In genomic region chr17:21039839-21040575, GRCh38 we compare ENCODE assay signal across 8 cellular contexts. TPM values are rescaled to one million over a fixed set of nuclear protein-coding genes. Genes with fewer than 3 reads are reported as not detected.
A peak's percentile ranks its signal among the peaks of the same experiment; 100 is the strongest.
DNase-seq lines count a peak whose midpoint lies in the region; ATAC-seq, FAIRE-seq and TF ChIP-seq lines count a peak whose summit lies in the region.

No MANE protein-coding gene starts in this region.

- H3K4me1 ChIP-seq in CD8-positive, alpha-beta memory T cell (ENCODE audit: insufficient read depth, low read length), result peaks cover 54% of the 10 kb centered on the region
- H3K4me1 ChIP-seq in lung (ENCODE audit: control insufficient read depth in 2 of 2, insufficient read depth in 2 of 2, low read length in 2 of 2) (peaks cover 4 to 20% of the 10 kb centered on the region in 2 donors), suprapubic skin (peaks cover 64% of the 10 kb centered on the region)

- H3K27ac ChIP-seq in CD8-positive, alpha-beta memory T cell (ENCODE audit: low read depth, low read length), result no peak overlapping the region
- H3K27ac ChIP-seq in lung (ENCODE audit: low read depth in 1 of 2, low read length in 1 of 2) (peak overlapping the region; percentile 1 to 61), suprapubic skin (peak overlapping the region; percentile 100)

- H3K27ac Mint-ChIP-seq in CD8-positive, alpha-beta memory T cell, result peak overlapping the region; percentile 64 to 96 (median 90)
- peak overlapping the region; percentile 33 to 99 (median 80) for H3K27ac Mint-ChIP-seq in brain

- CTCF ChIA-PET in CD8-positive, alpha-beta memory T cell (lab: Charles Lee), result interaction anchor here (1.6 kb wide), 1 partner anchor 61 kb away, joined by 4 read pairs; no protein-coding TSS in a partner anchor

- TF ChIP-seq CTCF in brain (conservative IDR thresholded peaks at IDR 0.05), result peak; percentile 27 to 61
- no peak for TF ChIP-seq CTCF in lung (IDR thresholded peaks at IDR 0.05; ENCODE audit: control extremely low read depth, extremely low read depth)
- TF ChIP-seq CTCF in suprapubic skin (IDR thresholded peaks at IDR 0.05), result peak in 1 of 2 donors; percentile 12

- H3K36me3 ChIP-seq in CD8-positive, alpha-beta memory T cell (ENCODE audit: insufficient read depth, low read length), result no peaks in the 10 kb centered on the region
- no peaks in the 10 kb centered on the region for H3K36me3 ChIP-seq in lung (ENCODE audit: control insufficient read depth in 2 of 2, insufficient read depth in 2 of 2, low read length in 2 of 2)
- no peaks in the 10 kb centered on the region for H3K36me3 ChIP-seq in suprapubic skin

- peaks cover 0 to 1% of the 10 kb centered on the region in 2 donors for H3K27me3 Mint-ChIP-seq in CD8-positive, alpha-beta memory T cell
- peaks cover 16% of the 10 kb centered on the region for H3K27me3 Mint-ChIP-seq in brain

- H3K4me3 ChIP-seq in CD8-positive, alpha-beta memory T cell (ENCODE audit: low read length), result no peak overlapping the region
- H3K4me3 ChIP-seq in lung, result no peak overlapping the region
- H3K4me3 ChIP-seq in suprapubic skin, result peak overlapping the region; percentile 100

- H3K36me3 Mint-ChIP-seq in CD8-positive, alpha-beta memory T cell, result peaks cover 0 to 27% (median 8%) of the 10 kb centered on the region in 3 donors
- peaks cover 49% of the 10 kb centered on the region for H3K36me3 Mint-ChIP-seq in brain

- peak; percentile 42 for FAIRE-seq in HTR-8/SVneo (lab: Jason Lieb, UNC)

- no peaks in the 10 kb centered on the region for H3K9me3 ChIP-seq in CD8-positive, alpha-beta memory T cell (ENCODE audit: low read length)
- H3K9me3 ChIP-seq in lung (ENCODE audit: control insufficient read depth in 2 of 2, insufficient read depth in 1 of 2, low read length in 1 of 2) (no peaks in the 10 kb centered on the region), suprapubic skin (no peaks in the 10 kb centered on the region)

- peak in 3 of 5 donors; percentile 9 to 44 (median 20) for DNase-seq in CD8-positive, alpha-beta memory T cell
- DNase-seq in HTR-8/SVneo (ENCODE audit: insufficient read length, low spot score) (peak; percentile 74), SHP77 (lab: John Stamatoyannopoulos, UW) (peak; percentile 64 to 70), lung (ENCODE audit: low spot score) (no peak), suprapubic skin (ENCODE audit: low spot score in 2 of 2) (no peak), islet precursor cell (no peak)

- no peaks in the 10 kb centered on the region for H3K27me3 ChIP-seq in CD8-positive, alpha-beta memory T cell (ENCODE audit: insufficient read depth, low read length, poor library complexity, severe bottlenecking)
- H3K27me3 ChIP-seq in lung (ENCODE audit: control insufficient read depth, insufficient read depth), result no peaks in the 10 kb centered on the region
- no peaks in the 10 kb centered on the region for H3K27me3 ChIP-seq in suprapubic skin

- TF ChIP-seq POLR2A in suprapubic skin (IDR thresholded peaks at IDR 0.05), result no peak

- peaks cover 55 to 69% (median 66%) of the 10 kb centered on the region in 3 donors for H3K4me1 Mint-ChIP-seq in CD8-positive, alpha-beta memory T cell
- peaks cover 70% of the 10 kb centered on the region for H3K4me1 Mint-ChIP-seq in brain

- peak overlapping the region; percentile 83 to 97 (median 91) for H3K4me3 Mint-ChIP-seq in CD8-positive, alpha-beta memory T cell
- H3K4me3 Mint-ChIP-seq in brain, result peak overlapping the region; percentile 98 to 100 (median 99)

- no peaks in the 10 kb centered on the region for H3K9me3 Mint-ChIP-seq in CD8-positive, alpha-beta memory T cell
- H3K9me3 Mint-ChIP-seq in brain, result no peaks in the 10 kb centered on the region

- no peak for ATAC-seq in lung (ENCODE audit: insufficient read depth, low FRiP score)
- ATAC-seq in HG03196 (IDR thresholded peaks at IDR 0.05; ENCODE audit: unreplicated experiment), result no peak

- no peak for TF ChIP-seq EP300 in suprapubic skin (IDR thresholded peaks at IDR 0.05)

- 29 to 46% methylated on average over 6 of the region's 6 CpGs for WGBS in lung, 2 donors
- 20% methylated on average over 6 of the region's 6 CpGs for WGBS in suprapubic skin

- POLR2A ChIA-PET in CD8-positive, alpha-beta memory T cell (lab: Charles Lee), result no interaction called here

RNA-seq across cellular contexts. Expression of gene USP22, which starts 2.8 kb away (rescaled TPM):
- 100 to 1,000 TPM; 146 to 154 TPM for total RNA-seq in CD8-positive, alpha-beta memory T cell
- polyA plus RNA-seq in CD8-positive, alpha-beta memory T cell, result 34.5 TPM
- polyA plus RNA-seq in brain (ENCODE audit: insufficient read depth, low read depth, low replicate concordance), result 199 TPM
- total RNA-seq in lung, result 100 to 1,000 TPM; 169 to 180 TPM
- polyA plus RNA-seq in lung, result 10 to 100 TPM; 33.3 to 55.8 TPM
- 100 to 1,000 TPM; 116 to 166 (median 152) TPM for total RNA-seq in suprapubic skin

Comparison
In these comparisons a context has a peak if more than half of its experiments do, and no peak if none do; other contexts are left out.
1. DNase-seq: peak in CD8-positive, alpha-beta memory T cell (3 of 5), HTR-8/SVneo (single experiment) and SHP77 (2 of 2); none in lung (single experiment), suprapubic skin (0 of 2) and islet precursor cell (single experiment).